1 cellular context compared by ENCODE assay signal in the genomic region with DNA sequence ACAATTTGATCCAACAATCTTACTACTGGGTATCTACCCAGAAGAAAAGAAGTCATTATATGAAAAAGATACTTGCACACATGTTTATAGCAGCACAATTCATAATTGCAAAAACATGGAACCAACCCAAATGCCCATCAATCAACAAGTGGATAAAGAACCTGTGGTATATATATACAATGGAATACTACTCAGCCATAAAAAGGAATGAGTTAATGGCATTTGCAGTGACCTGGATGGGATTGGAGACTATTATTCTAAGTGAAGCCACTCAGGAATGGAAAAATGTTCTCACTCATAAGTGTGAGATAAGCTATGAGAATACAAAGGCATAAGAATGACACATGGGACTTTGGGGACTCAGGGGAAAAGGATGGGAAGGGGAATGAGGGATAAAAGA. TPM values are rescaled to one million over a fixed set of nuclear protein-coding genes. Genes with fewer than 3 reads are reported as not detected.
"Had no signal": no experiment of that assay in that cellular context is flagged by ENCODE, and none has a peak within 500 bp of the region (broad histone marks: within the 10 kb centered on the region; RNA-seq: fewer than 3 reads in every experiment).

No MANE protein-coding gene starts in this region.

RNA-seq across cellular contexts. Expression of gene RGCC, which starts 47.3 kb away (rescaled TPM):
- total RNA-seq: progenitor cell of endocrine pancreas had no signal
